1 cellular context compared by ENCODE assay signal in genomic region chr17:50087246-50087911, GRCh38.
TF ChIP-seq lines count a peak whose summit lies in the region.

No MANE protein-coding gene starts in this region.

TF ChIP-seq in HepG2, 621 proteins besides CTCF, POLR2A, EP300 and RAD21 (continues in another document):
- TF ChIP-seq, protein P1, sequence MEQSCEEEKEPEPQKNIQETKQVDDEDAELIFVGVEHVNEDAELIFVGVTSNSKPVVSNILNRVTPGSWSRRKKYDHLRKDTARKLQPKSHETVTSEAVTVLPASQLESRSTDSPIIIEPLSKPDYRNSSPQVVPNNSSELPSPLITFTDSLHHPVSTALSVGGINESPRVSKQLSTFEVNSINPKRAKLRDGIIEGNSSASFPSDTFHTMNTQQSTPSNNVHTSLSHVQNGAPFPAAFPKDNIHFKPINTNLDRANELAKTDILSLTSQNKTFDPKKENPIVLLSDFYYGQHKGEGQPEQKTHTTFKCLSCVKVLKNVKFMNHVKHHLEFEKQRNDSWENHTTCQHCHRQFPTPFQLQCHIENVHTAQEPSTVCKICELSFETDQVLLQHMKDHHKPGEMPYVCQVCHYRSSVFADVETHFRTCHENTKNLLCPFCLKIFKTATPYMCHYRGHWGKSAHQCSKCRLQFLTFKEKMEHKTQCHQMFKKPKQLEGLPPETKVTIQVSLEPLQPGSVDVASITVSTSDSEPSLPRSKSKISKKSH (CRISPR knock-in tag; IDR thresholded peaks at IDR 0.05; ENCODE audit: borderline replicate concordance), result peak; percentile 44; the same call in 1 of the 2 replicates
- TF ChIP-seq ZBTB49 (CRISPR knock-in tag; IDR thresholded peaks at IDR 0.05; ENCODE audit: borderline replicate concordance) (no peak), ZNF574 (CRISPR knock-in tag; IDR thresholded peaks at IDR 0.05) (0 out of 2 replicates have a peak, but pooled peaks have one; percentile 32), ZNF567 (CRISPR knock-in tag; IDR thresholded peaks at IDR 0.05; ENCODE audit: borderline replicate concordance) (0 out of 2 replicates have a peak, but pooled peaks have one; percentile 60), ATRX (CRISPR knock-in tag; IDR thresholded peaks at IDR 0.05; ENCODE audit: borderline replicate concordance) (no peak), ZNF619 (CRISPR knock-in tag; IDR thresholded peaks at IDR 0.05) (peak; percentile 56; the same call in 1 of the 2 replicates), ZNF225 (CRISPR knock-in tag; IDR thresholded peaks at IDR 0.05) (0 out of 2 replicates have a peak, but pooled peaks have one; percentile 70), NRL (CRISPR knock-in tag; IDR thresholded peaks at IDR 0.05; ENCODE audit: borderline replicate concordance) (peak; percentile 57; the same call in 1 of the 2 replicates), RCOR2 (CRISPR knock-in tag; IDR thresholded peaks at IDR 0.05) (no peak), BORCS8-MEF2B (CRISPR knock-in tag; IDR thresholded peaks at IDR 0.05) (peak; percentile 60; the same call in 1 of the 2 replicates), SMAD3 (CRISPR knock-in tag; IDR thresholded peaks at IDR 0.05) (0 out of 2 replicates have a peak, but pooled peaks have one; percentile 35), ZNF572 (CRISPR knock-in tag; IDR thresholded peaks at IDR 0.05) (0 out of 2 replicates have a peak, but pooled peaks have one; percentile 36), ZEB1 (IDR thresholded peaks at IDR 0.05; ENCODE audit: insufficient replicate concordance, low read depth) (no peak), GABPB1 (CRISPR knock-in tag; IDR thresholded peaks at IDR 0.05) (peak; percentile 28; the same call in 1 of the 2 replicates), ZNF747 (CRISPR knock-in tag; IDR thresholded peaks at IDR 0.05; ENCODE audit: borderline replicate concordance) (no peak), ZMYM3 (CRISPR knock-in tag; IDR thresholded peaks at IDR 0.05) (peak; percentile 67), CSRNP2 (CRISPR knock-in tag; conservative IDR thresholded peaks at IDR 0.05; ENCODE audit: low read depth) (no peak), ATF2 (CRISPR knock-in tag; IDR thresholded peaks at IDR 0.05) (peak; percentile 43; the same call in 1 of the 2 replicates), ZNF18 (CRISPR knock-in tag; IDR thresholded peaks at IDR 0.05; ENCODE audit: insufficient replicate concordance) (peak; percentile 4), MED1 (CRISPR knock-in tag; IDR thresholded peaks at IDR 0.05) (no peak), THAP11 (CRISPR knock-in tag; IDR thresholded peaks at IDR 0.05) (0 out of 2 replicates have a peak, but pooled peaks have one; percentile 31), ZNF7 (CRISPR knock-in tag; IDR thresholded peaks at IDR 0.05) (no peak), ZNF629 (CRISPR knock-in tag; conservative IDR thresholded peaks at IDR 0.05) (peak; percentile 73), ISL2 (CRISPR knock-in tag; IDR thresholded peaks at IDR 0.05) (peak; percentile 32; the same call in 1 of the 2 replicates), ZNF674 (CRISPR knock-in tag; IDR thresholded peaks at IDR 0.05; ENCODE audit: low read depth) (peak; percentile 55; the same call in 1 of the 2 replicates), SOX6 (IDR thresholded peaks at IDR 0.05) (no peak), SOX6 (CRISPR knock-in tag; IDR thresholded peaks at IDR 0.05) (0 out of 2 replicates have a peak, but pooled peaks have one; percentile 17)
- TF ChIP-seq, protein P2, sequence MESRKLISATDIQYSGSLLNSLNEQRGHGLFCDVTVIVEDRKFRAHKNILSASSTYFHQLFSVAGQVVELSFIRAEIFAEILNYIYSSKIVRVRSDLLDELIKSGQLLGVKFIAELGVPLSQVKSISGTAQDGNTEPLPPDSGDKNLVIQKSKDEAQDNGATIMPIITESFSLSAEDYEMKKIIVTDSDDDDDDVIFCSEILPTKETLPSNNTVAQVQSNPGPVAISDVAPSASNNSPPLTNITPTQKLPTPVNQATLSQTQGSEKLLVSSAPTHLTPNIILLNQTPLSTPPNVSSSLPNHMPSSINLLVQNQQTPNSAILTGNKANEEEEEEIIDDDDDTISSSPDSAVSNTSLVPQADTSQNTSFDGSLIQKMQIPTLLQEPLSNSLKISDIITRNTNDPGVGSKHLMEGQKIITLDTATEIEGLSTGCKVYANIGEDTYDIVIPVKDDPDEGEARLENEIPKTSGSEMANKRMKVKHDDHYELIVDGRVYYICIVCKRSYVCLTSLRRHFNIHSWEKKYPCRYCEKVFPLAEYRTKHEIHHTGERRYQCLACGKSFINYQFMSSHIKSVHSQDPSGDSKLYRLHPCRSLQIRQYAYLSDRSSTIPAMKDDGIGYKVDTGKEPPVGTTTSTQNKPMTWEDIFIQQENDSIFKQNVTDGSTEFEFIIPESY (CRISPR knock-in tag; IDR thresholded peaks at IDR 0.05), result peak; percentile 17; the same call in 1 of the 2 replicates
- TF ChIP-seq, protein P3, sequence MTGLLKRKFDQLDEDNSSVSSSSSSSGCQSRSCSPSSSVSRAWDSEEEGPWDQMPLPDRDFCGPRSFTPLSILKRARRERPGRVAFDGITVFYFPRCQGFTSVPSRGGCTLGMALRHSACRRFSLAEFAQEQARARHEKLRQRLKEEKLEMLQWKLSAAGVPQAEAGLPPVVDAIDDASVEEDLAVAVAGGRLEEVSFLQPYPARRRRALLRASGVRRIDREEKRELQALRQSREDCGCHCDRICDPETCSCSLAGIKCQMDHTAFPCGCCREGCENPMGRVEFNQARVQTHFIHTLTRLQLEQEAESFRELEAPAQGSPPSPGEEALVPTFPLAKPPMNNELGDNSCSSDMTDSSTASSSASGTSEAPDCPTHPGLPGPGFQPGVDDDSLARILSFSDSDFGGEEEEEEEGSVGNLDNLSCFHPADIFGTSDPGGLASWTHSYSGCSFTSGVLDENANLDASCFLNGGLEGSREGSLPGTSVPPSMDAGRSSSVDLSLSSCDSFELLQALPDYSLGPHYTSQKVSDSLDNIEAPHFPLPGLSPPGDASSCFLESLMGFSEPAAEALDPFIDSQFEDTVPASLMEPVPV (CRISPR knock-in tag; IDR thresholded peaks at IDR 0.05), result no peak
- TF ChIP-seq, protein P4, sequence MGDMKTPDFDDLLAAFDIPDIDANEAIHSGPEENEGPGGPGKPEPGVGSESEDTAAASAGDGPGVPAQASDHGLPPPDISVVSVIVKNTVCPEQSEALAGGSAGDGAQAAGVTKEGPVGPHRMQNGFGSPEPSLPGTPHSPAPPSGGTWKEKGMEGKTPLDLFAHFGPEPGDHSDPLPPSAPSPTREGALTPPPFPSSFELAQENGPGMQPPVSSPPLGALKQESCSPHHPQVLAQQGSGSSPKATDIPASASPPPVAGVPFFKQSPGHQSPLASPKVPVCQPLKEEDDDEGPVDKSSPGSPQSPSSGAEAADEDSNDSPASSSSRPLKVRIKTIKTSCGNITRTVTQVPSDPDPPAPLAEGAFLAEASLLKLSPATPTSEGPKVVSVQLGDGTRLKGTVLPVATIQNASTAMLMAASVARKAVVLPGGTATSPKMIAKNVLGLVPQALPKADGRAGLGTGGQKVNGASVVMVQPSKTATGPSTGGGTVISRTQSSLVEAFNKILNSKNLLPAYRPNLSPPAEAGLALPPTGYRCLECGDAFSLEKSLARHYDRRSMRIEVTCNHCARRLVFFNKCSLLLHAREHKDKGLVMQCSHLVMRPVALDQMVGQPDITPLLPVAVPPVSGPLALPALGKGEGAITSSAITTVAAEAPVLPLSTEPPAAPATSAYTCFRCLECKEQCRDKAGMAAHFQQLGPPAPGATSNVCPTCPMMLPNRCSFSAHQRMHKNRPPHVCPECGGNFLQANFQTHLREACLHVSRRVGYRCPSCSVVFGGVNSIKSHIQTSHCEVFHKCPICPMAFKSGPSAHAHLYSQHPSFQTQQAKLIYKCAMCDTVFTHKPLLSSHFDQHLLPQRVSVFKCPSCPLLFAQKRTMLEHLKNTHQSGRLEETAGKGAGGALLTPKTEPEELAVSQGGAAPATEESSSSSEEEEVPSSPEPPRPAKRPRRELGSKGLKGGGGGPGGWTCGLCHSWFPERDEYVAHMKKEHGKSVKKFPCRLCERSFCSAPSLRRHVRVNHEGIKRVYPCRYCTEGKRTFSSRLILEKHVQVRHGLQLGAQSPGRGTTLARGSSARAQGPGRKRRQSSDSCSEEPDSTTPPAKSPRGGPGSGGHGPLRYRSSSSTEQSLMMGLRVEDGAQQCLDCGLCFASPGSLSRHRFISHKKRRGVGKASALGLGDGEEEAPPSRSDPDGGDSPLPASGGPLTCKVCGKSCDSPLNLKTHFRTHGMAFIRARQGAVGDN (CRISPR knock-in tag; IDR thresholded peaks at IDR 0.05), result peak; percentile 45
